In genomic region chr15:69557340-69558137, GRCh38 we compare ENCODE assay signal across 8 cellular contexts.
DNase-seq lines count a peak whose midpoint lies in the region; ATAC-seq and TF ChIP-seq lines count a peak whose summit lies in the region.

No MANE protein-coding gene starts in this region.

- peaks cover 3% of the 10 kb centered on the region for H3K4me1 Mint-ChIP-seq in endothelial cell (ENCODE audit: unreplicated experiment)

- DNase-seq in M059J (ENCODE audit: low read depth) (peak; percentile 98), brain pericyte (ENCODE audit: low read depth, low spot score) (peak; percentile 26), endothelial cell (ENCODE audit: low spot score) (no peak), OCI-M1 (lab: John Stamatoyannopoulos, UW) (no peak)

- H3K9me3 ChIP-seq in BLaER1, result peaks cover 6% of the 10 kb centered on the region
- peaks cover 4% of the 10 kb centered on the region for H3K9me3 ChIP-seq in mesodermal cell (ENCODE audit: control insufficient read depth, low read length)

- no peak overlapping the region for H3K27ac ChIP-seq in BLaER1
- H3K27ac ChIP-seq in mesodermal cell (ENCODE audit: low read depth, low read length, severe bottlenecking), result peak overlapping the region; percentile 91

- H3K9me3 Mint-ChIP-seq in endothelial cell (ENCODE audit: unreplicated experiment), result no peaks in the 10 kb centered on the region

- H3K4me1 ChIP-seq in BLaER1 (no peaks in the 10 kb centered on the region), mesodermal cell (ENCODE audit: control insufficient read depth, insufficient read depth, low read length, poor library complexity, severe bottlenecking) (peaks cover 28% of the 10 kb centered on the region)

- H3K27me3 Mint-ChIP-seq in endothelial cell (ENCODE audit: unreplicated experiment), result no peaks in the 10 kb centered on the region

- no peaks in the 10 kb centered on the region for H3K36me3 ChIP-seq in BLaER1
- no peaks in the 10 kb centered on the region for H3K36me3 ChIP-seq in mesodermal cell (ENCODE audit: control insufficient read depth, insufficient read depth, low read length)

- H3K4me3 ChIP-seq in BLaER1, result no peak overlapping the region
- H3K4me3 ChIP-seq in mesodermal cell (ENCODE audit: extremely low read depth, insufficient read depth, low read length, poor library complexity, severe bottlenecking), result no peak overlapping the region

- no peak for TF ChIP-seq CTCF in endothelial cell (IDR thresholded peaks at IDR 0.05; ENCODE audit: unreplicated experiment)

- no peaks in the 10 kb centered on the region; the same call in 1 of the 2 replicates for H3K27me3 ChIP-seq in BLaER1

- H3K4me2 ChIP-seq in BLaER1, result peak overlapping the region; percentile 1; the same call in 1 of the 2 replicates

- H3K9ac ChIP-seq in BLaER1, result no peak overlapping the region

- ATAC-seq in GM19455 (IDR thresholded peaks at IDR 0.05; ENCODE audit: unreplicated experiment), result no peak
- no peak for ATAC-seq in HG03159 (IDR thresholded peaks at IDR 0.05; ENCODE audit: unreplicated experiment)

- H3K27ac Mint-ChIP-seq in endothelial cell (ENCODE audit: unreplicated experiment), result no peak overlapping the region

- WGBS in mesodermal cell (ENCODE audit: insufficient coverage in 2 of 2), 2 experiments, result 46 to 50% methylated on average over 4 to 5 of the region's 6 CpGs

- H3K36me3 Mint-ChIP-seq in endothelial cell (ENCODE audit: low read depth, unreplicated experiment), result no peaks in the 10 kb centered on the region

- no peaks in the 10 kb centered on the region for H4K20me1 ChIP-seq in BLaER1

- H3K4me3 Mint-ChIP-seq in endothelial cell (ENCODE audit: unreplicated experiment), result no peak overlapping the region

Comparison
In these comparisons a context has a peak if more than half of its experiments do, and no peak if none do; other contexts are left out.
1. DNase-seq: peak in M059J (single experiment) and brain pericyte (single experiment); none in endothelial cell (single experiment) and OCI-M1 (single experiment).